ENCODE assay signal across 1 cellular context in genomic region chr1:110872745-110873435, GRCh38.
TF ChIP-seq lines count a peak whose summit lies in the region.

CD53 (plus strand) TSS chr1:110873148; CDS start chr1:110891409, 18,261 bp downstream.

TF ChIP-seq in GM12878, 131 proteins besides CTCF, POLR2A, EP300 and RAD21 (continued from another document and continues in another):
- TF ChIP-seq CREB1 (IDR thresholded peaks at IDR 0.05; ENCODE audit: low read depth) (peak; percentile 91), CHD1 (IDR thresholded peaks at IDR 0.05; ENCODE audit: low read depth, low read length) (peak; percentile 82; the same call in 1 of the 2 replicates), SKIL (IDR thresholded peaks at IDR 0.05; ENCODE audit: low read depth, poor library complexity, severe bottlenecking) (peak; percentile 49), RELB (IDR thresholded peaks at IDR 0.05; ENCODE audit: low read depth) (no peak; the same call in 1 of the 2 replicates), HSF1 (IDR thresholded peaks at IDR 0.05; ENCODE audit: low read depth, low read length) (no peak), MAX (IDR thresholded peaks at IDR 0.05; ENCODE audit: low read depth, low read length) (no peak), FOXK2 (IDR thresholded peaks at IDR 0.05) (no peak), NR2C1 (IDR thresholded peaks at IDR 0.05) (no peak), ZNF622 (IDR thresholded peaks at IDR 0.05) (no peak), IRF3 (IDR thresholded peaks at IDR 0.05) (no peak), SPI1 (IDR thresholded peaks at IDR 0.05; ENCODE audit: borderline replicate concordance, insufficient read depth, low read depth, low read length) (peak; percentile 99), EZH2 (IDR thresholded peaks at IDR 0.05; ENCODE audit: borderline replicate concordance, control insufficient read depth, low read depth, low read length) (no peak), E2F4 (IDR thresholded peaks at IDR 0.05; ENCODE audit: low read depth, low read length) (no peak), TAF1 (IDR thresholded peaks at IDR 0.05; ENCODE audit: borderline replicate concordance, low read depth, low read length) (peak; percentile 83), SREBF2 (IDR thresholded peaks at IDR 0.05; ENCODE audit: low read length) (no peak), LARP7 (IDR thresholded peaks at IDR 0.05) (peak; percentile 32; the same call in 1 of the 2 replicates), RUNX3 (IDR thresholded peaks at IDR 0.05; ENCODE audit: low read length) (no peak; the same call in 1 of the 2 replicates), PRDM15 (CRISPR knock-in tag; IDR thresholded peaks at IDR 0.05) (no peak), MYC (IDR thresholded peaks at IDR 0.05; ENCODE audit: insufficient read depth, insufficient read length, insufficient replicate concordance, low read length, severe bottlenecking) (no peak), ZNF592 (IDR thresholded peaks at IDR 0.05) (no peak), KLF5 (IDR thresholded peaks at IDR 0.05; ENCODE audit: partially characterized antibody) (no peak), CHD2 (IDR thresholded peaks at IDR 0.05; ENCODE audit: borderline replicate concordance, low read depth, low read length) (no peak), ZBED1 (IDR thresholded peaks at IDR 0.05; ENCODE audit: borderline replicate concordance) (no peak; the same call in none of the 2 replicates), TBL1XR1 (IDR thresholded peaks at IDR 0.05; ENCODE audit: low read depth, low read length) (no peak), RELA (IDR thresholded peaks at IDR 0.05; ENCODE audit: borderline replicate concordance, partially characterized antibody) (no peak), MTA2 (IDR thresholded peaks at IDR 0.05; ENCODE audit: low read depth) (peak; percentile 37; the same call in 1 of the 2 replicates), E4F1 (IDR thresholded peaks at IDR 0.05; ENCODE audit: borderline replicate concordance, partially characterized antibody) (no peak), RCOR1 (conservative IDR thresholded peaks at IDR 0.05; ENCODE audit: low read depth, low read length) (no peak), MEF2B (IDR thresholded peaks at IDR 0.05; ENCODE audit: partially characterized antibody, poor library complexity, severe bottlenecking) (peak; percentile 78), CEBPB (IDR thresholded peaks at IDR 0.05; ENCODE audit: borderline replicate concordance in 1 of 2, low read depth in 2 of 2, low read length in 2 of 2) (no peak; a peak in 1 of 4 replicates), POLR2AphosphoS5 (IDR thresholded peaks at IDR 0.05; ENCODE audit: low read length) (peak; percentile 96), ZNF217 (IDR thresholded peaks at IDR 0.05) (no peak), TCF12 (IDR thresholded peaks at IDR 0.05; ENCODE audit: low read depth, low read length) (no peak), SMC3 (IDR thresholded peaks at IDR 0.05; ENCODE audit: borderline replicate concordance, low read length) (no peak), MEF2A (IDR thresholded peaks at IDR 0.05; ENCODE audit: insufficient read depth, low read depth, low read length) (peak; percentile 70; the same call in 1 of the 2 replicates), MLLT1 (IDR thresholded peaks at IDR 0.05) (peak; percentile 85), FOXM1 (IDR thresholded peaks at IDR 0.05; ENCODE audit: low read depth, low read length) (no peak; the same call in none of the 2 replicates), ETV6 (conservative IDR thresholded peaks at IDR 0.05 in 1 of 2, IDR thresholded peaks at IDR 0.05 in 1 of 2; ENCODE audit: borderline replicate concordance in 1 of 2, low read depth in 1 of 2) (peak in 1 of 2 experiments; percentile 89; a peak in 2 of 4 replicates), BCL11A (IDR thresholded peaks at IDR 0.05; ENCODE audit: low read depth, low read length) (no peak), FOS (IDR thresholded peaks at IDR 0.05; ENCODE audit: borderline replicate concordance, extremely low read depth, insufficient read length) (no peak), SREBF1 (IDR thresholded peaks at IDR 0.05; ENCODE audit: low read length) (no peak)
